1 cellular context compared by ENCODE assay signal in genomic region chr6:131460603-131460995, GRCh38.
TF ChIP-seq lines count a peak whose summit lies in the region.

No MANE protein-coding gene starts in this region.

TF ChIP-seq in GM23338, 12 proteins besides CTCF, POLR2A, EP300 and RAD21 (continued from another document):
- TF ChIP-seq ZNF462 (CRISPR knock-in tag; IDR thresholded peaks at IDR 0.05) (no peak), EZH2phosphoT487 (IDR thresholded peaks at IDR 0.05; ENCODE audit: unreplicated experiment) (no peak), ZNF114 (CRISPR knock-in tag; IDR thresholded peaks at IDR 0.05) (no peak), NANOG (IDR thresholded peaks at IDR 0.05; ENCODE audit: borderline replicate concordance) (no peak), ZNF331 (CRISPR knock-in tag; IDR thresholded peaks at IDR 0.05; ENCODE audit: low read depth) (no peak)
- TF ChIP-seq, protein P1, sequence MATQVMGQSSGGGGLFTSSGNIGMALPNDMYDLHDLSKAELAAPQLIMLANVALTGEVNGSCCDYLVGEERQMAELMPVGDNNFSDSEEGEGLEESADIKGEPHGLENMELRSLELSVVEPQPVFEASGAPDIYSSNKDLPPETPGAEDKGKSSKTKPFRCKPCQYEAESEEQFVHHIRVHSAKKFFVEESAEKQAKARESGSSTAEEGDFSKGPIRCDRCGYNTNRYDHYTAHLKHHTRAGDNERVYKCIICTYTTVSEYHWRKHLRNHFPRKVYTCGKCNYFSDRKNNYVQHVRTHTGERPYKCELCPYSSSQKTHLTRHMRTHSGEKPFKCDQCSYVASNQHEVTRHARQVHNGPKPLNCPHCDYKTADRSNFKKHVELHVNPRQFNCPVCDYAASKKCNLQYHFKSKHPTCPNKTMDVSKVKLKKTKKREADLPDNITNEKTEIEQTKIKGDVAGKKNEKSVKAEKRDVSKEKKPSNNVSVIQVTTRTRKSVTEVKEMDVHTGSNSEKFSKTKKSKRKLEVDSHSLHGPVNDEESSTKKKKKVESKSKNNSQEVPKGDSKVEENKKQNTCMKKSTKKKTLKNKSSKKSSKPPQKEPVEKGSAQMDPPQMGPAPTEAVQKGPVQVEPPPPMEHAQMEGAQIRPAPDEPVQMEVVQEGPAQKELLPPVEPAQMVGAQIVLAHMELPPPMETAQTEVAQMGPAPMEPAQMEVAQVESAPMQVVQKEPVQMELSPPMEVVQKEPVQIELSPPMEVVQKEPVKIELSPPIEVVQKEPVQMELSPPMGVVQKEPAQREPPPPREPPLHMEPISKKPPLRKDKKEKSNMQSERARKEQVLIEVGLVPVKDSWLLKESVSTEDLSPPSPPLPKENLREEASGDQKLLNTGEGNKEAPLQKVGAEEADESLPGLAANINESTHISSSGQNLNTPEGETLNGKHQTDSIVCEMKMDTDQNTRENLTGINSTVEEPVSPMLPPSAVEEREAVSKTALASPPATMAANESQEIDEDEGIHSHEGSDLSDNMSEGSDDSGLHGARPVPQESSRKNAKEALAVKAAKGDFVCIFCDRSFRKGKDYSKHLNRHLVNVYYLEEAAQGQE (IDR thresholded peaks at IDR 0.05; ENCODE audit: unreplicated experiment): no peak
TF ChIP-seq in GM23338: peak in this region for 0.
